ENCODE assay signal across 29 cellular contexts in the genomic region with DNA sequence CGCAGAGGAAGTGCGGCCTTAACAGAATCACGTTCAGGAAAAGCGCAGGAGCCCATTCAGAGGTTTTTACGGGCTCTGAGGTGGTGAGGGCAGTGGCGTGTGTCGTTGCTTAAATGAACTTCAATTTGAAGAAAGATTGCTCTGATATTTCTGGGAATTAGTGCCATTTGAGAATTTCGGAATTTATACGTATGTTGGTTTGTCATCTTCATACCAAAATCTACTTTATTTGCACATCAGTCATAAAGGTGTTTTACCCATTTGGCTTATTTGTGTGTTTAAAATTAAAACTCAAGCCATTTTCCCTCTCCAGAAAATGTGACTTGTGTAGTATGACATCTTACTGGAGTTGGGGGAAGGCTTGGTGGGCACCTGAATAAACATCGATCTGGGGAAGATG.
"Had no signal": no experiment of that assay in that cellular context is flagged by ENCODE, and none has a peak within 500 bp of the region (broad histone marks: within the 10 kb centered on the region; RNA-seq: fewer than 3 reads in every experiment).

No MANE protein-coding gene starts in this region.

- FAIRE-seq: keratinocyte had no signal

- H3K27me3 Mint-ChIP-seq: naive thymus-derived CD8-positive, alpha-beta T cell; progenitor cell of endocrine pancreas; stimulated activated naive B cell treated with anti-CD40 and anti-IgM and Interleukin-4, amounts not matched to agents 10 μg/mL and 1 μg/mL and 100 μg/mL, for 72 hours had no signal

- H3K9me3 ChIP-seq: left lung, lower lobe of right lung, neutrophil, right atrium auricular region, right lobe of liver, stomach, testis, thyroid gland, transverse colon, upper lobe of left lung, vagina had no signal

- H3K27ac Mint-ChIP-seq: nephron; neural progenitor cell; progenitor cell of endocrine pancreas; stimulated activated naive B cell treated with anti-CD40 and anti-IgM and Interleukin-4, amounts not matched to agents 10 μg/mL and 1 μg/mL and 100 μg/mL, for 72 hours had no signal

- H3K4me1 ChIP-seq: left lung, lower lobe of right lung, parathyroid adenoma, right atrium auricular region, right lobe of liver, testis, transverse colon, vagina had no signal

- H3K4me3 ChIP-seq: left lung, lower lobe of right lung, neural progenitor cell, right atrium auricular region, right lobe of liver, smooth muscle cell, stomach, testis, thyroid gland, transverse colon, upper lobe of left lung, vagina had no signal

- H3K4me3 Mint-ChIP-seq: naive thymus-derived CD8-positive, alpha-beta T cell; nephron; neural progenitor cell; stimulated activated naive B cell treated with anti-CD40 and anti-IgM and Interleukin-4, amounts not matched to agents 10 μg/mL and 1 μg/mL and 100 μg/mL, for 72 hours had no signal

- H2AFZ ChIP-seq: neural progenitor cell, parathyroid adenoma had no signal

- H3K9me3 Mint-ChIP-seq: naive thymus-derived CD8-positive, alpha-beta T cell; nephron had no signal

- H3K36me3 ChIP-seq: left lung, lower lobe of right lung, neutrophil, right atrium auricular region, right lobe of liver, thyroid gland, transverse colon, upper lobe of left lung, vagina had no signal

- H3K27ac ChIP-seq: left lung, lower lobe of right lung, neural progenitor cell, neutrophil, parathyroid adenoma, right atrium auricular region, right lobe of liver, stomach, testis, thyroid gland, transverse colon, upper lobe of left lung, vagina had no signal

- H3K4me1 Mint-ChIP-seq: nephron had no signal

- H3K27me3 ChIP-seq: left lung, neural progenitor cell, neutrophil, right atrium auricular region, right lobe of liver, stomach, testis, thyroid gland, transverse colon, upper lobe of left lung, vagina had no signal

- DNase-seq: hippocampal formation; left colon; left lung; lower lobe of right lung; mammary epithelial cell; mesenchymal stem cell; naive thymus-derived CD8-positive, alpha-beta T cell; occipital lobe; right lobe of liver; stimulated activated CD4-positive, alpha-beta T cell treated with anti-CD3 and anti-CD28 coated beads, Interleukin-1b, Interleukin-23, amount 100 ng/mL, for 48 hours; stimulated activated CD4-positive, alpha-beta T cell treated with anti-CD3 and anti-CD28 coated beads, Interleukin-2, amount 100 ng/mL, for 48 hours; stimulated activated CD4-positive, alpha-beta T cell treated with anti-CD3 and anti-CD28 coated beads, Interleukin-4, amount 100 ng/mL, for 4 hours; stimulated activated CD8-positive, alpha-beta memory T cell treated with anti-CD3 and anti-CD28 coated beads, Interleukin-4, amount 100 ng/mL, for 48 hours; stimulated activated naive B cell treated with anti-CD40 and anti-IgM and Interleukin-4, amounts not matched to agents 10 μg/mL and 1 μg/mL and 100 μg/mL, for 72 hours; stimulated activated naive CD8-positive, alpha-beta T cell treated with anti-CD3 and anti-CD28 coated beads, Interleukin-15, Interleukin-2, amounts not matched to agents 100 U/mL and 50 U/mL, for 24 hours; stomach; testis; thyroid gland; transverse colon; upper lobe of left lung had no signal

- ATAC-seq: left colon; left lung; lower lobe of right lung; naive thymus-derived CD8-positive, alpha-beta T cell; right lobe of liver; stimulated activated naive B cell treated with anti-CD40 and anti-IgM and Interleukin-4, amounts not matched to agents 10 μg/mL and 1 μg/mL and 100 μg/mL, for 72 hours; stimulated activated naive CD8-positive, alpha-beta T cell treated with anti-CD3 and anti-CD28 coated beads, Interleukin-15, Interleukin-2, amounts not matched to agents 100 U/mL and 50 U/mL, for 24 hours had no signal

- H3K9ac ChIP-seq: neural progenitor cell, parathyroid adenoma had no signal

- H3K4me2 ChIP-seq: neural progenitor cell, smooth muscle cell had no signal
